ENCODE assay signal across 20 cellular contexts in genomic region chr17:63494300-63494928, GRCh38. TPM values are rescaled to one million over a fixed set of nuclear protein-coding genes. Genes with fewer than 3 reads are reported as not detected.
DNase-seq lines count a peak whose midpoint lies in the region; ATAC-seq and TF ChIP-seq lines count a peak whose summit lies in the region.
"Had no signal": no experiment of that assay in that cellular context is flagged by ENCODE, and none has a peak within 500 bp of the region (broad histone marks: within the 10 kb centered on the region; RNA-seq: fewer than 3 reads in every experiment).

No MANE protein-coding gene starts in this region.

- no peak for TF ChIP-seq EP300 in esophagus muscularis mucosa (IDR thresholded peaks at IDR 0.05)
- TF ChIP-seq EP300 in transverse colon (IDR thresholded peaks at IDR 0.05; ENCODE audit: low read depth) = no peak

- H3K36me3 ChIP-seq in IMR-90 (ENCODE audit: control insufficient read depth, insufficient read depth, low read length) = no peaks in the 10 kb centered on the region
- H3K36me3 ChIP-seq in duodenal mucosa (ENCODE audit: control insufficient read depth in 1 of 2, insufficient read depth in 2 of 2, low read length in 2 of 2) = peaks cover 26 to 36% of the 10 kb centered on the region in 2 donors
- no peaks in the 10 kb centered on the region for H3K36me3 ChIP-seq in esophagus muscularis mucosa
- H3K36me3 ChIP-seq in transverse colon = no peaks in the 10 kb centered on the region

- no peak overlapping the region for H3K56ac ChIP-seq in IMR-90 (ENCODE audit: extremely low read depth, insufficient read depth, low read length)

- H3K27me3 ChIP-seq in IMR-90 (ENCODE audit: control insufficient read depth, insufficient read depth, low read length) (peaks cover 6% of the 10 kb centered on the region; the same call in 1 of the 2 replicates), duodenal mucosa (ENCODE audit: control insufficient read depth in 1 of 2, insufficient read depth in 2 of 2, low read length in 2 of 2) (no peaks in the 10 kb centered on the region), esophagus muscularis mucosa (no peaks in the 10 kb centered on the region), transverse colon (no peaks in the 10 kb centered on the region)
- H3K27me3 ChIP-seq: Peyer's patch had no signal

- H2BK5ac ChIP-seq in IMR-90 (ENCODE audit: low read depth, low read length, poor library complexity, severe bottlenecking) = peak overlapping the region; percentile 43

- in situ Hi-C loops in IMR-90 (cut with MboI; ENCODE audit: low sequenced_read_pairs) (no loop called here), transverse colon (cut with MboI; ENCODE audit: low pct_ligation_motif_present in 1 of 4, low pct_unique_long_range_greater_than_20kb in 1 of 4, low sequenced_read_pairs in 3 of 4) (no loop called here)

- H3K4me3 ChIP-seq in IMR-90 (ENCODE audit: insufficient read depth, low read depth, low read length) (no peak overlapping the region), duodenal mucosa (ENCODE audit: low read depth in 1 of 2, low read length in 2 of 2) (no peak overlapping the region), lower leg skin (ENCODE audit: low read depth, poor library complexity, severe bottlenecking) (no peak overlapping the region), esophagus muscularis mucosa (no peak overlapping the region), transverse colon (no peak overlapping the region)
- H3K4me3 ChIP-seq: Peyer's patch had no signal

- CTCF ChIA-PET in IMR-90 (lab: Yijun Ruan, JAX) = no interaction called here

- peaks cover 19% of the 10 kb centered on the region for H3K9me1 ChIP-seq in IMR-90 (ENCODE audit: insufficient read depth, low read length)

- H3K4ac ChIP-seq in IMR-90 (ENCODE audit: low read depth, low read length) = peak overlapping the region; percentile 98

- H2BK20ac ChIP-seq in IMR-90 (ENCODE audit: low read depth, low read length) = peak overlapping the region; percentile 77

- peak overlapping the region; percentile 84 for H3K14ac ChIP-seq in IMR-90 (replicated peaks; ENCODE audit: low read depth, low read length)

- H3K27ac ChIP-seq in IMR-90 (ENCODE audit: insufficient read depth, low read length) (no peak overlapping the region), duodenal mucosa (ENCODE audit: low read depth, low read length) (peak overlapping the region; percentile 20), esophagus muscularis mucosa (replicated peaks in 1 of 4) (no peak overlapping the region), transverse colon (no peak overlapping the region)

- peak overlapping the region; percentile 79 for H2BK15ac ChIP-seq in IMR-90 (ENCODE audit: low read depth, low read length)

- TF ChIP-seq POLR2A in IMR-90 (IDR thresholded peaks at IDR 0.05; ENCODE audit: low read depth, low read length) = no peak
- TF ChIP-seq POLR2A in lower leg skin (IDR thresholded peaks at IDR 0.05) = no peak
- no peak for TF ChIP-seq POLR2A in esophagus muscularis mucosa (IDR thresholded peaks at IDR 0.05; ENCODE audit: low read depth)
- TF ChIP-seq POLR2A in transverse colon (IDR thresholded peaks at IDR 0.05) = no peak

- TF ChIP-seq CTCF in IMR-90 (conservative IDR thresholded peaks at IDR 0.05; ENCODE audit: low read depth, low read length) (no peak), lower leg skin (IDR thresholded peaks at IDR 0.05) (no peak), esophagus muscularis mucosa (IDR thresholded peaks at IDR 0.05) (no peak), transverse colon (IDR thresholded peaks at IDR 0.05) (no peak)

- peak overlapping the region; percentile 73; the same call in 1 of the 2 replicates for H4K91ac ChIP-seq in IMR-90 (ENCODE audit: insufficient read depth, low read depth, low read length)

- dilution Hi-C loops in IMR-90 (cut with HindIII; ENCODE audit: low sequenced_read_pairs, unreplicated experiment) = no loop called here

- peak overlapping the region in 1 of 2 experiments; percentile 65; a peak in 1 of 4 replicates for H4K8ac ChIP-seq in IMR-90 (ENCODE audit: low read depth in 2 of 2, low read length in 2 of 2)

- H4K5ac ChIP-seq in IMR-90 (ENCODE audit: low read depth, low read length) = no peak overlapping the region

- DNase-seq in IMR-90 (peak; percentile 47), kidney tubule cell (ENCODE audit: low spot score) (peak; percentile 71), renal cortical epithelial cell (ENCODE audit: low read depth) (peak; percentile 85), lower leg skin (ENCODE audit: low spot score in 2 of 2) (no peak), esophagus muscularis mucosa (ENCODE audit: extremely low spot score) (no peak), NCI-H524 treated with DMSO at 0.1 percent for 48 hours (lab: John Stamatoyannopoulos, UW) (no peak), transverse colon (no peak)
- DNase-seq: AML-193, C1 segment of cervical spinal cord, DMS53, GDM1, KBM-7, NCI-H1092, NCI-H1436, NCI-H1930, NCI-H748 treated with DMSO at 0.1 percent for 48 hours, Peyer's patch had no signal

- H2AFZ ChIP-seq in IMR-90 (replicated peaks; ENCODE audit: low read length, poor library complexity) = peak overlapping the region; percentile 14

- H3K4me1 ChIP-seq in IMR-90 (ENCODE audit: control insufficient read depth, insufficient read depth, low read length) = peaks cover 25% of the 10 kb centered on the region
- H3K4me1 ChIP-seq in duodenal mucosa (ENCODE audit: control insufficient read depth in 1 of 2, insufficient read depth in 2 of 2, low read length in 2 of 2) = peaks cover 0 to 4% of the 10 kb centered on the region in 2 donors
- no peaks in the 10 kb centered on the region for H3K4me1 ChIP-seq in esophagus muscularis mucosa
- H3K4me1 ChIP-seq in transverse colon = no peaks in the 10 kb centered on the region
- H3K4me1 ChIP-seq: Peyer's patch had no signal

- POLR2A ChIA-PET in IMR-90 (lab: Charles Lee; ENCODE audit: unreplicated experiment) = no interaction called here

- WGBS in IMR-90 (ENCODE audit: extremely low coverage in 2 of 2, insufficient read length in 1 of 2), 2 experiments = 87% methylated on average over 3 of the region's 12 CpGs; no CpG with 5 or more reads in 1 of the 2 experiments
- 93 to 94% methylated on average over 12 of the region's 12 CpGs for WGBS in lower leg skin, 2 donors
- 94% methylated on average over 12 of the region's 12 CpGs for WGBS in esophagus muscularis mucosa
- 91 to 100% methylated on average over 3 to 12 of the region's 12 CpGs for WGBS in transverse colon (ENCODE audit: low coverage in 1 of 2), 2 donors

- intact Hi-C loops in IMR-90 (cut with micrococcal nuclease) = no loop called here
- intact Hi-C loops in lower leg skin (cut with DNase I; ENCODE audit: low total_unique reads) = no loop called here
- intact Hi-C loops in esophagus muscularis mucosa (cut with DNase I) = no loop called here
- intact Hi-C loops in transverse colon (cut with DNase I; ENCODE audit: low total_unique reads) = no loop called here

- peak overlapping the region; percentile 63 for H2AK9ac ChIP-seq in IMR-90 (replicated peaks; ENCODE audit: low read depth, low read length, poor library complexity)

- no peak for TF ChIP-seq RAD21 in IMR-90 (IDR thresholded peaks at IDR 0.05; ENCODE audit: low read length)

- H3K9me3 ChIP-seq in IMR-90 (ENCODE audit: control insufficient read depth, insufficient read depth, low read length) = no peaks in the 10 kb centered on the region
- no peaks in the 10 kb centered on the region for H3K9me3 ChIP-seq in duodenal mucosa (ENCODE audit: control insufficient read depth in 1 of 2, low read length in 2 of 2)
- no peaks in the 10 kb centered on the region for H3K9me3 ChIP-seq in esophagus muscularis mucosa
- H3K9me3 ChIP-seq in transverse colon = no peaks in the 10 kb centered on the region
- H3K9me3 ChIP-seq: Peyer's patch had no signal

- H3K18ac ChIP-seq in IMR-90 (ENCODE audit: low read depth, low read length) = peak overlapping the region; percentile 42; the same call in 1 of the 2 replicates

- no TSS peak for BruUV-seq in IMR-90 (replicated peaks; lab: Mats Ljungman, UMichigan)

- no peaks in the 10 kb centered on the region for H4K20me1 ChIP-seq in IMR-90 (ENCODE audit: insufficient read depth, low read length)

- no peak for ATAC-seq in IMR-90 (ENCODE audit: low read depth)

- H2AK5ac ChIP-seq in IMR-90 (ENCODE audit: low read depth, low read length) = peak overlapping the region; percentile 85

- peak overlapping the region; percentile 98 for H2BK120ac ChIP-seq in IMR-90 (ENCODE audit: low read depth, low read length)

- no peak overlapping the region for H3K9ac ChIP-seq in IMR-90 (ENCODE audit: low read depth, low read length)
- H3K9ac ChIP-seq in duodenal mucosa (ENCODE audit: low read depth in 1 of 2, low read length in 2 of 2) = no peak overlapping the region

- no peak overlapping the region for H3K4me2 ChIP-seq in IMR-90 (ENCODE audit: low read depth, low read length)

- peak overlapping the region; percentile 53; the same call in 1 of the 2 replicates for H3K23ac ChIP-seq in IMR-90 (ENCODE audit: low read depth, low read length)

- no peaks in the 10 kb centered on the region for H3K79me1 ChIP-seq in IMR-90 (ENCODE audit: low read depth in 1 of 2, low read length in 2 of 2)

RNA-seq across cellular contexts. Expression of gene ACE, which starts 17.6 kb away (rescaled TPM):
- total RNA-seq in IMR-90 (2012; rRNA removed) (1.4 TPM in 2 replicates), renal cortical epithelial cell (0.52 and 0.55 TPM in 2 replicates), lower leg skin (10 to 100 TPM in 1 of 4 donors, 1 to 10 TPM in 3; 3.0 to 10.2 (median 7.2) TPM), esophagus muscularis mucosa (1 to 10 TPM; 2.5 to 9.6 (median 4.9) TPM), transverse colon (10 to 100 TPM in 3 of 4 donors, 1 to 10 TPM in 1; 6.0 to 56.7 (median 28.0) TPM)
- 3.5 and 5.8 TPM in 2 replicates for polyA plus RNA-seq in IMR-90 (2012; rRNA removed)
- 4.0 and 5.5 TPM in 2 replicates for polyA plus RNA-seq in IMR-90 (2012; cell fraction: cytosol; rRNA removed)
- polyA plus RNA-seq in IMR-90 (2012; cell fraction: nucleus; rRNA removed; ENCODE audit: low replicate concordance) = 10.1 and 21.1 TPM in 2 replicates

RNA-seq across cellular contexts. Expression of gene KCNH6, which starts 28.7 kb away (rescaled TPM):
- total RNA-seq in IMR-90 (2012; rRNA removed) (0.18 and 0.28 TPM in 2 replicates), renal cortical epithelial cell (0.05 TPM in 1 of 2 replicates, not detected in the other), lower leg skin (under 1 TPM in 2 of 4 donors, not detected in 2; 0.08 to 0.29 TPM), esophagus muscularis mucosa (not detected), transverse colon (under 1 TPM in 2 of 4 donors, not detected in 2; 0.48 to 0.96 TPM)
- 0.17 and 0.32 TPM in 2 replicates for polyA plus RNA-seq in IMR-90 (2012; rRNA removed)
- polyA plus RNA-seq in IMR-90 (2012; cell fraction: cytosol; rRNA removed) = 0.17 and 0.26 TPM in 2 replicates
- 0.34 and 1.2 TPM in 2 replicates for polyA plus RNA-seq in IMR-90 (2012; cell fraction: nucleus; rRNA removed; ENCODE audit: low replicate concordance)
- total RNA-seq: CD8-positive, alpha-beta memory T cell; NCI-H460 had no signal
- polyA plus RNA-seq: CD8-positive, alpha-beta memory T cell had no signal

RNA-seq across cellular contexts. Expression of gene CYB561, which starts 48.3 kb away (rescaled TPM):
- total RNA-seq in IMR-90 (2012; rRNA removed) = 1.1 and 2.5 TPM in 2 replicates
- 3.0 and 3.8 TPM in 2 replicates for polyA plus RNA-seq in IMR-90 (2012; rRNA removed)
- 1.8 and 5.0 TPM in 2 replicates for polyA plus RNA-seq in IMR-90 (2012; cell fraction: cytosol; rRNA removed)
- 2.9 and 8.1 TPM in 2 replicates for polyA plus RNA-seq in IMR-90 (2012; cell fraction: nucleus; rRNA removed; ENCODE audit: low replicate concordance)
- 24.1 and 29.0 TPM in 2 replicates for total RNA-seq in renal cortical epithelial cell
- 10 to 100 TPM; 41.7 to 74.6 (median 56.4) TPM for total RNA-seq in lower leg skin
- total RNA-seq in esophagus muscularis mucosa = 10 to 100 TPM in 3 of 4 donors, 1 to 10 TPM in 1; 8.8 to 17.0 (median 13.2) TPM
- total RNA-seq in transverse colon = 100 to 1,000 TPM in 1 of 4 donors, 10 to 100 TPM in 3; 52.6 to 315 (median 68.5) TPM

RNA-seq across cellular contexts. Expression of gene DCAF7, which starts 55.9 kb away (rescaled TPM):
- total RNA-seq in IMR-90 (2012; rRNA removed) (31.4 and 40.9 TPM in 2 replicates), renal cortical epithelial cell (18.4 and 53.2 TPM in 2 replicates), lower leg skin (10 to 100 TPM; 23.8 to 33.0 (median 25.4) TPM), esophagus muscularis mucosa (10 to 100 TPM; 24.9 to 45.2 (median 34.2) TPM), transverse colon (10 to 100 TPM; 29.2 to 42.9 (median 41.9) TPM)
- 52.4 and 52.8 TPM in 2 replicates for polyA plus RNA-seq in IMR-90 (2012; rRNA removed)
- polyA plus RNA-seq in IMR-90 (2012; cell fraction: cytosol; rRNA removed) = 27.7 and 39.4 TPM in 2 replicates
- polyA plus RNA-seq in IMR-90 (2012; cell fraction: nucleus; rRNA removed; ENCODE audit: low replicate concordance) = 31.4 and 38.7 TPM in 2 replicates

Comparison
In these comparisons a context has a peak if more than half of its experiments do, and no peak if none do; other contexts are left out.
1. DNase-seq: peak in IMR-90 (single experiment), kidney tubule cell (single experiment) and renal cortical epithelial cell (single experiment); none in lower leg skin (0 of 2), esophagus muscularis mucosa (single experiment), NCI-H524 treated with DMSO at 0.1 percent for 48 hours (single experiment) and transverse colon (single experiment).